Comparison of ENCODE assay signal across 19 cellular contexts in the genomic region with DNA sequence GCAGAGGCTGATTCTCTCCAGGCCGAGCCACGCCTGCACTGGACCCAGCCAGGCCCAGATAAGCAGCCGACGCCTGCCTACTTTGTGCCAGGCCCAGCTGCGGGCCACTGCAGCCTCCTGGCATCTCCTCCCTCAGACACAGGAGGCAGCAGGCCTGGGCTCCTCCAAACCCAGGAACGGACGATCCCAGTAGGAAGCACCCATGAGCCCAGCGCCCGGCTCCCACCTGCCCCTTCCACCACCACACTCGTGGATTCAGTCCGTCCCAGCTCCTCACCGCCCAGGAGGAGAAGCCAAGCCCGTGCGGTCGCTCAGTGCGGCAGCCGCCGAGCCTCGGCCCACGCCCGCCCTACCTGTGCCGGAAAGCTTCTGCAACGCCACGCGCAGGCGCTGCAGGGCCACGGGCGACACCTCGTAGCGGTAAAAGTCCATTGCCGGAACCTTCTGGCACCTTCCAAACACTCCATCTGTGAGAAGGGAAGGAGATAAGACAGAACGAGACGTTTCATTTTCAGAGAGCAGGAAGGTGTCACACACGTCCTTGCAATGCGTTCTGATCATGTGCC.
"Had no signal": no experiment of that assay in that cellular context is flagged by ENCODE, and none has a peak within 500 bp of the region (broad histone marks: within the 10 kb centered on the region; RNA-seq: fewer than 3 reads in every experiment).

No MANE protein-coding gene starts in this region.

- H3K27me3 ChIP-seq: pancreas had no signal

- H3K4me1 ChIP-seq: lower lobe of right lung, pancreas, psoas muscle, tibial artery had no signal

- DNase-seq: activated B cell treated with CpG ODN at 0.5 μM for 24 hours; activated CD4-positive, alpha-beta memory T cell treated with anti-CD3 and anti-CD28 coated beads for 36 hours; activated CD4-positive, alpha-beta T cell treated with anti-CD3 and anti-CD28 coated beads for 36 hours; activated CD8-positive, alpha-beta memory T cell treated with anti-CD3 and anti-CD28 coated beads, Interleukin-2, amount 10 ng/mL, durations not matched to agents 7 days and 5 days; activated gamma-delta T cell treated with Interleukin-2 at 50 U/mL for 16 hours; activated T-cell treated with anti-CD3 and anti-CD28 coated beads for 4 hours; effector memory CD8-positive, alpha-beta T cell; kidney; lower lobe of right lung; naive B cell; psoas muscle; stimulated activated CD4-positive, alpha-beta T cell treated with anti-CD3 and anti-CD28 coated beads, Interleukin-1b, Interleukin-23, amount 100 ng/mL, for 48 hours; substantia nigra; T1000; tibial artery had no signal

- H3K36me3 ChIP-seq: esophagus muscularis mucosa, lower lobe of right lung, pancreas, tibial artery had no signal

- H3K9me3 ChIP-seq: esophagus muscularis mucosa, lower lobe of right lung, pancreas, psoas muscle had no signal

- H3K27ac ChIP-seq: esophagus muscularis mucosa, lower lobe of right lung, pancreas, psoas muscle, tibial artery had no signal

- ATAC-seq: activated CD4-positive, alpha-beta T cell treated with anti-CD3 and anti-CD28 coated beads for 36 hours; activated CD8-positive, alpha-beta memory T cell treated with anti-CD3 and anti-CD28 coated beads, Interleukin-2, amount 10 ng/mL, durations not matched to agents 7 days and 5 days; effector memory CD8-positive, alpha-beta T cell; left lobe of liver; lower lobe of right lung; pancreas; psoas muscle; right cardiac atrium had no signal

- H3K4me3 ChIP-seq: pancreas, tibial artery had no signal
